In the genomic region with DNA sequence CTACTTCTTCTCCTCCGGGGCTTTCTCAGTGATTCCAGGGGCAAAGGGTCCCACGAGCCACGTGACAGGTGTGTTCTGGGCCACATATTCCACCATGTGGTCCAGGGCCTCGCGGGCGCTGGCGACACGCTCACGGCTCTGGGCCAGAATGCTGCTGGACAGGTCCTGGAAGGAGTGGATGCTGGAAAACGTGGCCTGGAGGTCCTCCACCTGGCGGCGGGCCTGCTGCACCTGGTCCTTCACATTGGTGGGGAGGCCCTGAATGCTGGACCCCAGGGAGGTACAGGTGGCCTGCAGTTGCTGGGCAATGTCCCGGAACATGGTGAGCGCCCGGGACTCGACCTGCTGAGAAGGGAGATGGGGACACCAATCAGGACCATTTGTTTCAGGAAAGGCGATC, we compare ENCODE assay signal across 26 cellular contexts.
"Had no signal": no experiment of that assay in that cellular context is flagged by ENCODE, and none has a peak within 500 bp of the region (broad histone marks: within the 10 kb centered on the region; RNA-seq: fewer than 3 reads in every experiment).

No MANE protein-coding gene starts in this region.

- H3K27me3 Mint-ChIP-seq: naive B cell, progenitor cell of endocrine pancreas had no signal

- H3K4me1 ChIP-seq: left ventricle myocardium inferior, thyroid gland, upper lobe of left lung, uterus had no signal

- ATAC-seq: esophagus mucosa; gastrocnemius medialis; heart right ventricle; left cardiac atrium; lower lobe of right lung; stimulated activated naive CD8-positive, alpha-beta T cell treated with anti-CD3 and anti-CD28 coated beads, Interleukin-15, Interleukin-2, amounts not matched to agents 100 U/mL and 50 U/mL, for 24 hours had no signal

- H3K9me3 Mint-ChIP-seq: immature natural killer cell, naive B cell, nephron had no signal

- H3K27me3 ChIP-seq: dorsolateral prefrontal cortex, gastrocnemius medialis, heart right ventricle, neutrophil, ovary, suprapubic skin, thyroid gland, upper lobe of left lung, uterus had no signal

- H3K9me3 ChIP-seq: gastrocnemius medialis, heart right ventricle, left ventricle myocardium inferior, lower lobe of right lung, neutrophil, ovary, suprapubic skin, thyroid gland, upper lobe of left lung, uterus had no signal

- H3K4me1 Mint-ChIP-seq: naive B cell, nephron had no signal

- FAIRE-seq: keratinocyte had no signal

- H3K4me3 ChIP-seq: coronary artery, dorsolateral prefrontal cortex, gastrocnemius medialis, heart right ventricle, left ventricle myocardium inferior, lower lobe of right lung, ovary, smooth muscle cell, suprapubic skin, thyroid gland, upper lobe of left lung, uterus had no signal

- H3K4me2 ChIP-seq: smooth muscle cell had no signal

- H3K4me3 Mint-ChIP-seq: immature natural killer cell, naive B cell, nephron had no signal

- H3K27ac ChIP-seq: coronary artery, dorsolateral prefrontal cortex, heart right ventricle, left ventricle myocardium inferior, lower lobe of right lung, neutrophil, ovary, thyroid gland, upper lobe of left lung, uterus had no signal

- DNase-seq: dorsolateral prefrontal cortex; effector CD8-positive, alpha-beta T cell; gastrocnemius medialis; heart right ventricle; immature natural killer cell; left cardiac atrium; left ventricle myocardium inferior; lower lobe of right lung; mesenchymal stem cell; midbrain; naive B cell; ovary; right cardiac atrium; stimulated activated CD4-positive, alpha-beta T cell treated with anti-CD3 and anti-CD28 coated beads, Interleukin-2, amount 100 ng/mL, for 48 hours; stimulated activated naive CD8-positive, alpha-beta T cell treated with anti-CD3 and anti-CD28 coated beads, Interleukin-15, Interleukin-2, amounts not matched to agents 100 U/mL and 50 U/mL, for 24 hours; thyroid gland; uterus had no signal

- H3K36me3 ChIP-seq: ovary, uterus had no signal

- H3K27ac Mint-ChIP-seq: naive B cell, nephron, progenitor cell of endocrine pancreas had no signal
